30 cellular contexts compared by ENCODE assay signal in genomic region chr2:230097424-230097823, GRCh38.
"Had no signal": no experiment of that assay in that cellular context is flagged by ENCODE, and none has a peak within 500 bp of the region (broad histone marks: within the 10 kb centered on the region; RNA-seq: fewer than 3 reads in every experiment).

No MANE protein-coding gene starts in this region.

- H3K4me1 ChIP-seq: colonic mucosa, left ventricle myocardium inferior, upper lobe of right lung had no signal

- DNase-seq: activated CD4-positive, alpha-beta memory T cell treated with anti-CD3 and anti-CD28 coated beads for 36 hours; activated CD4-positive, alpha-beta T cell treated with anti-CD3 and anti-CD28 coated beads for 48 hours; activated CD8-positive, alpha-beta memory T cell treated with anti-CD3 and anti-CD28 coated beads, Interleukin-2, amount 50 U/mL, for 4 hours; activated effector memory CD4-positive, alpha-beta T cell treated with anti-CD3 and anti-CD28 coated beads, Interleukin-2, amount 50 U/mL, for 16 hours; activated naive CD8-positive, alpha-beta T cell treated with anti-CD3 and anti-CD28 coated beads, Interleukin-2, amount 50 U/mL, for 24 hours; activated T-cell treated with anti-CD3 and anti-CD28 coated beads, Interleukin-2, amount 50 U/mL, for 1 hour; amygdala; colonic mucosa; effector memory CD4-positive, alpha-beta T cell; left ventricle myocardium inferior; ovary; retina; stimulated activated CD4-positive, alpha-beta T cell treated with anti-CD3 and anti-CD28 coated beads, Interleukin-1b, Interleukin-23, amount 100 ng/mL, for 48 hours; stimulated activated CD4-positive, alpha-beta T cell treated with anti-CD3 and anti-CD28 coated beads, Interleukin-4, amount 100 ng/mL, for 4 hours; stimulated activated CD8-positive, alpha-beta memory T cell treated with anti-CD3 and anti-CD28 coated beads, Interleukin-4, amount 100 ng/mL, for 48 hours; stimulated activated naive CD8-positive, alpha-beta T cell treated with anti-CD3 and anti-CD28 coated beads, Interleukin-15, amount 100 ng/mL, for 72 hours; substantia nigra; T-helper 17 cell; T1000; upper lobe of right lung; WERI-Rb-1 had no signal

- H3K4me3 Mint-ChIP-seq: activated CD4-positive, alpha-beta memory T cell treated with anti-CD3 and anti-CD28 coated beads for 36 hours; activated naive CD4-positive, alpha-beta T cell treated with anti-CD3 and anti-CD28 coated beads, Interleukin-2, amount 50 U/mL, for 24 hours; activated naive CD8-positive, alpha-beta T cell treated with anti-CD3 and anti-CD28 coated beads, Interleukin-2, amount 50 U/mL, for 24 hours; activated T-helper 1 cell treated with anti-CD3 and anti-CD28 coated beads, Interleukin-12 subunit alpha, Interleukin-12 subunit beta, Interleukin-2, Interleukin-4 antibody, amounts not matched to agents 30 ng/mL and 10 ng/mL and 1 ng/mL, durations not matched to agents 14 hours and 24 hours and 36 hours; central memory CD8-positive, alpha-beta T cell; nephron; stimulated activated memory B cell treated with anti-CD40 and anti-IgM and Interleukin-4, amounts not matched to agents 10 μg/mL and 1 μg/mL and 100 μg/mL, for 72 hours; stimulated activated naive CD8-positive, alpha-beta T cell treated with anti-CD3 and anti-CD28 coated beads, Interleukin-15, amount 100 ng/mL, for 72 hours; T-helper 17 cell had no signal

- H3K9me3 Mint-ChIP-seq: activated naive CD4-positive, alpha-beta T cell treated with anti-CD3 and anti-CD28 coated beads, Interleukin-2, amount 50 U/mL, for 24 hours had no signal

- H3K9me3 ChIP-seq: colonic mucosa, neutrophil, ovary had no signal

- H3K27me3 Mint-ChIP-seq: progenitor cell of endocrine pancreas; stimulated activated memory B cell treated with anti-CD40 and anti-IgM and Interleukin-4, amounts not matched to agents 10 μg/mL and 1 μg/mL and 100 μg/mL, for 72 hours had no signal

- H3K27ac Mint-ChIP-seq: activated CD4-positive, alpha-beta memory T cell treated with anti-CD3 and anti-CD28 coated beads for 36 hours; activated naive CD4-positive, alpha-beta T cell treated with anti-CD3 and anti-CD28 coated beads, Interleukin-2, amount 50 U/mL, for 24 hours; activated naive CD8-positive, alpha-beta T cell treated with anti-CD3 and anti-CD28 coated beads, Interleukin-2, amount 50 U/mL, for 24 hours; activated T-helper 1 cell treated with anti-CD3 and anti-CD28 coated beads, Interleukin-12 subunit alpha, Interleukin-12 subunit beta, Interleukin-2, Interleukin-4 antibody, amounts not matched to agents 30 ng/mL and 10 ng/mL and 1 ng/mL, durations not matched to agents 14 hours and 24 hours and 36 hours; nephron; progenitor cell of endocrine pancreas; stimulated activated memory B cell treated with anti-CD40 and anti-IgM and Interleukin-4, amounts not matched to agents 10 μg/mL and 1 μg/mL and 100 μg/mL, for 72 hours; stimulated activated naive CD8-positive, alpha-beta T cell treated with anti-CD3 and anti-CD28 coated beads, Interleukin-15, amount 100 ng/mL, for 72 hours; T-helper 17 cell had no signal

- H3K27ac ChIP-seq: colonic mucosa, left ventricle myocardium inferior, neutrophil, ovary, upper lobe of right lung, WERI-Rb-1 had no signal

- ATAC-seq: activated CD4-positive, CD25-positive, alpha-beta regulatory T cell treated with anti-CD3 and anti-CD28 coated beads, Interleukin-2, amount 50 U/mL, for 24 hours; activated naive CD8-positive, alpha-beta T cell treated with anti-CD3 and anti-CD28 coated beads, Interleukin-2, amount 50 U/mL, for 24 hours; stimulated activated memory B cell treated with anti-CD40 and anti-IgM and Interleukin-4, amounts not matched to agents 10 μg/mL and 1 μg/mL and 100 μg/mL, for 72 hours; stimulated activated naive CD8-positive, alpha-beta T cell treated with anti-CD3 and anti-CD28 coated beads, Interleukin-15, amount 100 ng/mL, for 72 hours; T-helper 17 cell; upper lobe of right lung had no signal

- H3K4me3 ChIP-seq: colonic mucosa, left ventricle myocardium inferior, ovary, smooth muscle cell, upper lobe of right lung had no signal

- H3K27me3 ChIP-seq: colonic mucosa, neutrophil, ovary, upper lobe of right lung had no signal

- H3K4me1 Mint-ChIP-seq: activated naive CD4-positive, alpha-beta T cell treated with anti-CD3 and anti-CD28 coated beads, Interleukin-2, amount 50 U/mL, for 24 hours; activated naive CD8-positive, alpha-beta T cell treated with anti-CD3 and anti-CD28 coated beads, Interleukin-2, amount 50 U/mL, for 24 hours; central memory CD8-positive, alpha-beta T cell; nephron; stimulated activated memory B cell treated with anti-CD40 and anti-IgM and Interleukin-4, amounts not matched to agents 10 μg/mL and 1 μg/mL and 100 μg/mL, for 72 hours; stimulated activated naive CD8-positive, alpha-beta T cell treated with anti-CD3 and anti-CD28 coated beads, Interleukin-15, amount 100 ng/mL, for 72 hours; T-helper 17 cell had no signal

- H3K36me3 ChIP-seq: colonic mucosa, left ventricle myocardium inferior, neutrophil, ovary, upper lobe of right lung, WERI-Rb-1 had no signal
